10 cellular contexts compared by ENCODE assay signal in genomic region chr19:13396256-13397080, GRCh38.
DNase-seq lines count a peak whose midpoint lies in the region; ATAC-seq and TF ChIP-seq lines count a peak whose summit lies in the region.
"Had no signal": no experiment of that assay in that cellular context is flagged by ENCODE, and none has a peak within 500 bp of the region (broad histone marks: within the 10 kb centered on the region; RNA-seq: fewer than 3 reads in every experiment).

No MANE protein-coding gene starts in this region.

- H3K79me2 ChIP-seq in neural progenitor cell (ENCODE audit: low read depth) = no peaks in the 10 kb centered on the region

- H3K27ac ChIP-seq in neural progenitor cell = no peak overlapping the region
- H3K27ac ChIP-seq: foreskin keratinocyte, thoracic aorta had no signal

- H3K4me1 Mint-ChIP-seq in neural progenitor cell = peaks cover 23% of the 10 kb centered on the region
- H3K4me1 Mint-ChIP-seq in activated CD4-positive, alpha-beta memory T cell treated with anti-CD3 and anti-CD28 coated beads for 36 hours (ENCODE audit: low read depth) = no peaks in the 10 kb centered on the region

- TF ChIP-seq CTCF in epithelial cell of proximal tubule (conservative IDR thresholded peaks at IDR 0.05; ENCODE audit: low read depth, low read length) = no peak
- TF ChIP-seq CTCF in neural progenitor cell (IDR thresholded peaks at IDR 0.05) = peak; percentile 28

- intact Hi-C loops in activated CD4-positive, alpha-beta memory T cell treated with anti-CD3 and anti-CD28 coated beads for 36 hours (cut with micrococcal nuclease) = no loop called here

- no peaks in the 10 kb centered on the region for H3K9me3 ChIP-seq in neural progenitor cell (ENCODE audit: low read depth)

- peak overlapping the region; percentile 43 for H3K4me2 ChIP-seq in neural progenitor cell

- H3K36me3 ChIP-seq in neural progenitor cell = no peaks in the 10 kb centered on the region
- H3K36me3 ChIP-seq: thoracic aorta had no signal

- no peaks in the 10 kb centered on the region for H3K36me3 Mint-ChIP-seq in neural progenitor cell
- no peaks in the 10 kb centered on the region for H3K36me3 Mint-ChIP-seq in activated CD4-positive, alpha-beta memory T cell treated with anti-CD3 and anti-CD28 coated beads for 36 hours

- H3K4me3 ChIP-seq in epithelial cell of proximal tubule (ENCODE audit: low read depth, low read length) = no peak overlapping the region
- no peak overlapping the region for H3K4me3 ChIP-seq in neural progenitor cell
- H3K4me3 ChIP-seq: thoracic aorta had no signal

- ATAC-seq in HG03354 (IDR thresholded peaks at IDR 0.05; ENCODE audit: poor library complexity, severe bottlenecking, unreplicated experiment) (no peak), GM21515 (IDR thresholded peaks at IDR 0.05; ENCODE audit: unreplicated experiment) (no peak)
- ATAC-seq: foreskin keratinocyte had no signal

- no peaks in the 10 kb centered on the region for H3F3A ChIP-seq in neural progenitor cell (ENCODE audit: low read depth)

- no peak overlapping the region for H3K4me3 Mint-ChIP-seq in neural progenitor cell
- H3K4me3 Mint-ChIP-seq in activated CD4-positive, alpha-beta memory T cell treated with anti-CD3 and anti-CD28 coated beads for 36 hours = no peak overlapping the region

- CTCF ChIA-PET in activated CD4-positive, alpha-beta memory T cell treated with anti-CD3 and anti-CD28 coated beads for 36 hours (lab: Charles Lee) = no interaction called here

- no peak overlapping the region for H2AFZ ChIP-seq in neural progenitor cell (replicated peaks)

- DNase-seq in GM04504 (ENCODE audit: low read depth) (peak; percentile 48), NCI-H524 (lab: John Stamatoyannopoulos, UW) (peak; percentile 22 to 63), epithelial cell of proximal tubule (ENCODE audit: low read depth) (peak; percentile 63), neural progenitor cell (ENCODE audit: low spot score) (peak; percentile 83), NCI-H510A (lab: John Stamatoyannopoulos, UW) (no peak)
- DNase-seq in activated CD4-positive, alpha-beta memory T cell treated with anti-CD3 and anti-CD28 coated beads for 36 hours = no peak

- POLR2A ChIA-PET in activated CD4-positive, alpha-beta memory T cell treated with anti-CD3 and anti-CD28 coated beads for 36 hours (lab: Charles Lee) = no interaction called here

- H3K27me3 ChIP-seq in neural progenitor cell = peaks cover 16% of the 10 kb centered on the region
- H3K27me3 ChIP-seq: foreskin keratinocyte had no signal

- H4K20me1 ChIP-seq in neural progenitor cell (ENCODE audit: low read depth) = no peaks in the 10 kb centered on the region

- H3K9ac ChIP-seq in neural progenitor cell = no peak overlapping the region

- H3K27ac Mint-ChIP-seq in neural progenitor cell = no peak overlapping the region
- H3K27ac Mint-ChIP-seq in activated CD4-positive, alpha-beta memory T cell treated with anti-CD3 and anti-CD28 coated beads for 36 hours = no peak overlapping the region

- peaks cover 2% of the 10 kb centered on the region for H3K9me3 Mint-ChIP-seq in neural progenitor cell
- peaks cover 4% of the 10 kb centered on the region for H3K9me3 Mint-ChIP-seq in activated CD4-positive, alpha-beta memory T cell treated with anti-CD3 and anti-CD28 coated beads for 36 hours

- H3K4me1 ChIP-seq in neural progenitor cell = peaks cover 4% of the 10 kb centered on the region

- peaks cover 4% of the 10 kb centered on the region for H3K27me3 Mint-ChIP-seq in neural progenitor cell (ENCODE audit: insufficient read depth, low read depth)
- peaks cover 31% of the 10 kb centered on the region for H3K27me3 Mint-ChIP-seq in activated CD4-positive, alpha-beta memory T cell treated with anti-CD3 and anti-CD28 coated beads for 36 hours

Comparison
In these comparisons a context has a peak if more than half of its experiments do, and no peak if none do; other contexts are left out.
1. DNase-seq: peak in GM04504 (single experiment), NCI-H524 (2 of 2), epithelial cell of proximal tubule (single experiment) and neural progenitor cell (single experiment); none in activated CD4-positive, alpha-beta memory T cell treated with anti-CD3 and anti-CD28 coated beads for 36 hours (single experiment) and NCI-H510A (single experiment).